Comparison of ENCODE assay signal across 8 cellular contexts in genomic region chr7:21429021-21429420, GRCh38. TPM values are rescaled to one million over a fixed set of nuclear protein-coding genes. Genes with fewer than 3 reads are reported as not detected.
DNase-seq lines count a peak whose midpoint lies in the region; ATAC-seq, FAIRE-seq and TF ChIP-seq lines count a peak whose summit lies in the region.

No MANE protein-coding gene starts in this region.

- no peak overlapping the region for H2AK5ac ChIP-seq in mesenchymal stem cell (ENCODE audit: low read length, severe bottlenecking)

- TF ChIP-seq RAD21 in HepG2 (CRISPR knock-in tag; IDR thresholded peaks at IDR 0.05): no peak

- H3K79me1 ChIP-seq in mesenchymal stem cell (replicated peaks; ENCODE audit: low read length, poor library complexity, severe bottlenecking): peaks cover 10% of the 10 kb centered on the region

- intact Hi-C loops in HepG2 (cut with micrococcal nuclease; ENCODE audit: unreplicated experiment): loop anchor here (5.0 kb wide), 2 partner anchors 62 to 78 kb away; no protein-coding TSS in a partner anchor
- intact Hi-C loops in right lobe of liver (cut with DNase I): no loop called here

- in situ Hi-C loops in HepG2 (cut with HindIII; ENCODE audit: extremely low pct_ligation_motif_present, low pct_unique_long_range_greater_than_20kb): no loop called here

- ATAC-seq in HepG2 (no peak), right lobe of liver (no peak), GM21717 (IDR thresholded peaks at IDR 0.05; ENCODE audit: unreplicated experiment) (no peak)
- ATAC-seq in activated naive CD8-positive, alpha-beta T cell treated with anti-CD3 and anti-CD28 coated beads, Interleukin-2, amount 10 ng/mL, durations not matched to agents 7 days and 5 days (ENCODE audit: low read depth): no peak

- no peak overlapping the region for H4K91ac ChIP-seq in mesenchymal stem cell (ENCODE audit: low read length)

- no peak overlapping the region for H2AFZ ChIP-seq in HepG2 (ENCODE audit: low read length)
- H2AFZ ChIP-seq in mesenchymal stem cell (ENCODE audit: low read depth, low read length): no peak overlapping the region

- TF ChIP-seq EP300 in HepG2 (IDR thresholded peaks at IDR 0.05; ENCODE audit: low read depth in 2 of 2, low read length in 2 of 2) (no peak), HepG2 (CRISPR knock-in tag; IDR thresholded peaks at IDR 0.05; ENCODE audit: borderline replicate concordance) (no peak)

- POLR2A ChIA-PET in HepG2 (lab: Yijun Ruan, JAX): no interaction called here
- POLR2A ChIA-PET in activated naive CD8-positive, alpha-beta T cell treated with anti-CD3 and anti-CD28 coated beads, Interleukin-2, amount 10 ng/mL, durations not matched to agents 7 days and 5 days (lab: Charles Lee): interaction anchor here (0.6 to 0.7 kb wide), 2 partner anchors 20 to 643 kb away, joined by 5 to 6 read pairs; no protein-coding TSS in a partner anchor

- H3K4me3 ChIP-seq in HepG2 (replicated peaks in 1 of 3; ENCODE audit: insufficient read depth in 1 of 3, low read depth in 2 of 3, low read length in 3 of 3) (peak overlapping the region in 2 of 3 experiments; percentile 75 to 90; a peak in 2 of 6 replicates), right lobe of liver (no peak overlapping the region), mesenchymal stem cell (ENCODE audit: insufficient read depth in 1 of 2, low read depth in 1 of 2, low read length in 2 of 2) (peak overlapping the region in 1 of 2 experiments; percentile 82)

- H3K4ac ChIP-seq in mesenchymal stem cell (ENCODE audit: low read depth in 1 of 2, low read length in 2 of 2): no peak overlapping the region

- H3K4me1 Mint-ChIP-seq in activated naive CD8-positive, alpha-beta T cell treated with anti-CD3 and anti-CD28 coated beads, Interleukin-2, amount 10 ng/mL, durations not matched to agents 7 days and 5 days: peaks cover 43% of the 10 kb centered on the region

- H3K9me3 ChIP-seq in HepG2 (ENCODE audit: low read length) (no peaks in the 10 kb centered on the region), right lobe of liver (no peaks in the 10 kb centered on the region), mesenchymal stem cell (ENCODE audit: control insufficient read depth, low read length) (no peaks in the 10 kb centered on the region)

- TF ChIP-seq POLR2A in HepG2 (IDR thresholded peaks at IDR 0.05; ENCODE audit: insufficient read depth in 1 of 2, low read depth in 2 of 2, low read length in 2 of 2) (no peak), right lobe of liver (IDR thresholded peaks at IDR 0.05) (no peak)

- H3K4me2 ChIP-seq in HepG2 (ENCODE audit: low read depth, low read length): peak overlapping the region; percentile 57
- no peak overlapping the region for H3K4me2 ChIP-seq in mesenchymal stem cell (ENCODE audit: low read length, poor library complexity, severe bottlenecking)

- H3K9me3 Mint-ChIP-seq in activated naive CD8-positive, alpha-beta T cell treated with anti-CD3 and anti-CD28 coated beads, Interleukin-2, amount 10 ng/mL, durations not matched to agents 7 days and 5 days: no peaks in the 10 kb centered on the region

- no peak for FAIRE-seq in HepG2 (lab: Jason Lieb, UNC)

- CTCF ChIA-PET in HepG2 (lab: Yijun Ruan, JAX; ENCODE audit: low intra/inter-chr PET ratio, low total read pairs): no interaction called here

- peaks cover 41% of the 10 kb centered on the region for H3K36me3 Mint-ChIP-seq in activated naive CD8-positive, alpha-beta T cell treated with anti-CD3 and anti-CD28 coated beads, Interleukin-2, amount 10 ng/mL, durations not matched to agents 7 days and 5 days

- H2BK15ac ChIP-seq in mesenchymal stem cell (ENCODE audit: low read depth, poor library complexity, severe bottlenecking): no peak overlapping the region

- no peaks in the 10 kb centered on the region for H3K27me3 Mint-ChIP-seq in activated naive CD8-positive, alpha-beta T cell treated with anti-CD3 and anti-CD28 coated beads, Interleukin-2, amount 10 ng/mL, durations not matched to agents 7 days and 5 days

- H3K4me1 ChIP-seq in HepG2 (ENCODE audit: insufficient read depth, low read length) (peaks cover 39% of the 10 kb centered on the region), right lobe of liver (peaks cover 0 to 9% (median 2%) of the 10 kb centered on the region in 4 donors), mesenchymal stem cell (ENCODE audit: control insufficient read depth, insufficient read depth, low read depth, low read length) (peaks cover 5% of the 10 kb centered on the region)

- no peaks in the 10 kb centered on the region; a peak in 1 of 5 replicates for H3K36me3 ChIP-seq in HepG2 (replicated peaks in 1 of 2; ENCODE audit: control insufficient read depth in 1 of 2, insufficient read depth in 2 of 2, low read length in 2 of 2)
- H3K36me3 ChIP-seq in right lobe of liver: no peaks in the 10 kb centered on the region
- no peaks in the 10 kb centered on the region for H3K36me3 ChIP-seq in mesenchymal stem cell (ENCODE audit: control insufficient read depth in 1 of 2, insufficient read depth in 2 of 2, low read depth in 1 of 2, low read length in 2 of 2)

- peak overlapping the region; percentile 98 for H3K27ac Mint-ChIP-seq in activated naive CD8-positive, alpha-beta T cell treated with anti-CD3 and anti-CD28 coated beads, Interleukin-2, amount 10 ng/mL, durations not matched to agents 7 days and 5 days

- TF ChIP-seq CTCF in HepG2 (CRISPR knock-in tag; IDR thresholded peaks at IDR 0.05) (no peak), right lobe of liver (IDR thresholded peaks at IDR 0.05) (no peak)

- H3K18ac ChIP-seq in mesenchymal stem cell (ENCODE audit: low read depth in 1 of 2, low read length in 2 of 2): no peak overlapping the region

- WGBS in HepG2 (ENCODE audit: low lambda C conversion rate): 96% methylated on average over 3 of the region's 3 CpGs
- WGBS in right lobe of liver (ENCODE audit: insufficient coverage, low coverage, low lambda C conversion rate, missing lambda C conversion rate): 32% methylated on average over 3 of the region's 3 CpGs
- 65% methylated on average over 3 of the region's 3 CpGs for WGBS in mesenchymal stem cell

- no peaks in the 10 kb centered on the region for H3K79me2 ChIP-seq in HepG2 (ENCODE audit: insufficient read depth, low read length)

- H2BK5ac ChIP-seq in mesenchymal stem cell (ENCODE audit: low read depth, low read length, poor library complexity, severe bottlenecking): no peak overlapping the region

- H3K9ac ChIP-seq in HepG2 (ENCODE audit: insufficient read depth, low read depth, low read length) (no peak overlapping the region), mesenchymal stem cell (ENCODE audit: low read length) (peak overlapping the region; percentile 90)

- no peak overlapping the region for H2BK12ac ChIP-seq in mesenchymal stem cell (ENCODE audit: low read length in 2 of 2)

- DNase-seq in HepG2 (ENCODE audit: low spot score) (no peak), right lobe of liver (no peak), mesenchymal stem cell (no peak), HT-29 (ENCODE audit: low spot score) (no peak), NCI-H446 treated with DMSO at 0.1 percent for 48 hours (lab: John Stamatoyannopoulos, UW) (no peak), putamen (ENCODE audit: low spot score) (no peak)
- DNase-seq in activated naive CD8-positive, alpha-beta T cell treated with anti-CD3 and anti-CD28 coated beads, Interleukin-2, amount 10 ng/mL, durations not matched to agents 7 days and 5 days: no peak

- H2BK120ac ChIP-seq in mesenchymal stem cell (ENCODE audit: low read depth, low read length): no peak overlapping the region

- no peak overlapping the region for H4K8ac ChIP-seq in mesenchymal stem cell (ENCODE audit: low read length)

- no peaks in the 10 kb centered on the region for H4K20me1 ChIP-seq in HepG2 (ENCODE audit: insufficient read depth, low read length)

- no peak overlapping the region for H3K23ac ChIP-seq in mesenchymal stem cell (ENCODE audit: low read length in 2 of 2)

- H3K4me3 Mint-ChIP-seq in activated naive CD8-positive, alpha-beta T cell treated with anti-CD3 and anti-CD28 coated beads, Interleukin-2, amount 10 ng/mL, durations not matched to agents 7 days and 5 days: peak overlapping the region; percentile 100

- H3K14ac ChIP-seq in mesenchymal stem cell (ENCODE audit: low read length in 2 of 2): no peak overlapping the region

- no peak overlapping the region for H3K27ac ChIP-seq in HepG2 (ENCODE audit: extremely low read length, insufficient read depth, low read length)
- H3K27ac ChIP-seq in right lobe of liver: no peak overlapping the region
- no peak overlapping the region for H3K27ac ChIP-seq in mesenchymal stem cell (ENCODE audit: low read length, poor library complexity, severe bottlenecking)

- no TSS peak for BruUV-seq in HepG2 (replicated peaks; lab: Mats Ljungman, UMichigan)

- H3K27me3 ChIP-seq in HepG2 (ENCODE audit: control insufficient read depth in 1 of 2, insufficient read depth in 2 of 2, low read length in 2 of 2) (no peaks in the 10 kb centered on the region), right lobe of liver (no peaks in the 10 kb centered on the region), mesenchymal stem cell (ENCODE audit: control insufficient read depth in 1 of 2, insufficient read depth in 1 of 2, low read length in 2 of 2) (no peaks in the 10 kb centered on the region)

RNA-seq across cellular contexts. Expression of gene SP4, which starts 1.1 kb away (rescaled TPM):
- total RNA-seq in HepG2 (2016; rRNA removed; fragmentation: Illumina TruSeq; extraction: Trizol) (4.8 and 6.5 TPM in 2 replicates), right lobe of liver (1 to 10 TPM; 1.2 to 3.2 (median 2.3) TPM)
- 0.71 and 2.3 TPM in 2 replicates for total RNA-seq in HepG2 (2016; cell fraction: cytosol; rRNA removed; fragmentation: Illumina TruSeq; extraction: Trizol; ENCODE audit: low read depth)
- total RNA-seq in HepG2 (2016; cell fraction: insoluble cytoplasmic fraction; rRNA removed; fragmentation: Illumina TruSeq; extraction: Trizol): 4.6 and 6.8 TPM in 2 replicates
- 2.0 and 2.7 TPM in 2 replicates for total RNA-seq in HepG2 (2016; cell fraction: membrane; rRNA removed; fragmentation: Illumina TruSeq; extraction: Trizol)
- 7.3 and 10.5 TPM in 2 replicates for total RNA-seq in HepG2 (2016; cell fraction: nucleus; rRNA removed; fragmentation: Illumina TruSeq; extraction: Trizol)
- polyA plus RNA-seq in HepG2 (2011; rRNA removed): 2.7 TPM in 2 replicates
- polyA plus RNA-seq in HepG2 (2011; cell fraction: cytosol; rRNA removed): 1.4 and 1.9 TPM in 2 replicates
- polyA plus RNA-seq in HepG2 (2011; cell fraction: nucleus; rRNA removed): 2.0 and 2.1 TPM in 2 replicates
- polyA plus RNA-seq in HepG2 (2012): 1.9 and 2.1 TPM in 2 replicates
- 0.09 and 0.10 TPM in 2 replicates for polyA plus RNA-seq in HepG2 (2016; cell fraction: cytosol; fragmentation: Illumina TruSeq; extraction: Trizol; ENCODE audit: low read depth)
- 3.8 and 4.0 TPM in 2 replicates for polyA plus RNA-seq in HepG2 (2016; cell fraction: insoluble cytoplasmic fraction; fragmentation: Illumina TruSeq; extraction: Trizol; ENCODE audit: low read depth)
- 0.48 and 0.50 TPM in 2 replicates for polyA plus RNA-seq in HepG2 (2016; cell fraction: membrane; fragmentation: Illumina TruSeq; extraction: Trizol; ENCODE audit: low read depth)
- 3.0 and 3.5 TPM in 2 replicates for polyA plus RNA-seq in HepG2 (2016; cell fraction: nucleus; fragmentation: Illumina TruSeq; extraction: Trizol; ENCODE audit: insufficient read depth, low read depth)
- 11.1 and 11.3 TPM in 2 replicates for polyA minus RNA-seq in HepG2 (2011; rRNA and poly(A)+ RNA removed; ENCODE audit: low replicate concordance)
- polyA minus RNA-seq in HepG2 (2011; cell fraction: cytosol; rRNA and poly(A)+ RNA removed): 5.0 and 5.8 TPM in 2 replicates
- 23.1 and 26.9 TPM in 2 replicates for polyA minus RNA-seq in HepG2 (2011; cell fraction: nucleus; rRNA and poly(A)+ RNA removed)
- 10 to 100 TPM; 39.6 to 42.4 TPM for total RNA-seq in activated naive CD8-positive, alpha-beta T cell treated with anti-CD3 and anti-CD28 coated beads, Interleukin-2, amount 10 ng/mL, durations not matched to agents 7 days and 5 days
- polyA plus RNA-seq in mesenchymal stem cell (2013, experiment 1 of 2): 2.0 TPM
- polyA plus RNA-seq in mesenchymal stem cell (2013, experiment 2 of 2): 1.7 TPM
- 4.5 and 5.5 TPM in 2 replicates for total RNA-seq in HT-29 (2014; rRNA removed; shearing (Covaris generic))

Comparison
In these comparisons a context has a peak if more than half of its experiments do, and no peak if none do; other contexts are left out.
1. H3K4me3 ChIP-seq: peak in HepG2 (2 of 3); none in right lobe of liver (0 of 3).